ENCODE assay signal across 15 cellular contexts in the genomic region with DNA sequence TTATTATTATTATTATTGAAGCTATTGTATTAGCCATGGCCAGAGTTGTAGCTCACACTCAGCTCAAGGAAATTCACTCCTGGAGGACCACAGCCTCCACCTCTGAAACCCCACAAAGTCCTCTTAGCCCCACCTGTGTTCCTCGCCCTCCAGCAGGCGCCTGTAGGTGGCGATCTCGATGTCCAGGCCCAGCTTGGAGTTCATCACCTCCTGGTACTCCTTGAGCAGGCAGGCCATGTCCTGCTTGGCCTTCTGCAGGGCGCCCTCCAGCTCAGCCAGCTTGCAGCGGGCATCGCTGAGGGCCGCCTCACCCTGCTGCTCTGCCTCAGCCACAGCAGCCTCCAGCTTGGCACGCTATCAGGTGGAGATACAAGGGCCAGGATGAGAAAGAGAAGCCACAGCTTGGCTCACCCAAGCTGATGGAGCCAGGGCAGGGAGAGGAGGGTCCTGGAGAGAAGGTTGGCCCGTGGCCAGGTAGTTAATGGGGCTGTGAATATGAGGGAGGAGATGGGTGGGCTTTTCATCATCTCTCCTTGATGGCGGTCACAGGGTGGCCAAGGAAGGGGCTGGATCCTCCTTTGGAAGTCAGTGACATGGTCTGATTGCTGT. TPM values are rescaled to one million over a fixed set of nuclear protein-coding genes. Genes with fewer than 3 reads are reported as not detected.
DNase-seq lines count a peak whose midpoint lies in the region; ATAC-seq and TF ChIP-seq lines count a peak whose summit lies in the region.
"Had no signal": no experiment of that assay in that cellular context is flagged by ENCODE, and none has a peak within 500 bp of the region (broad histone marks: within the 10 kb centered on the region; RNA-seq: fewer than 3 reads in every experiment).

No MANE protein-coding gene starts in this region.

- H3K79me2 ChIP-seq in mammary epithelial cell (ENCODE audit: insufficient read depth, low read length) = no peaks in the 10 kb centered on the region
- no peaks in the 10 kb centered on the region for H3K79me2 ChIP-seq in trophoblast cell (ENCODE audit: control insufficient read depth, insufficient read depth, low read length, poor library complexity)

- H3K4me3 Mint-ChIP-seq in activated naive CD4-positive, alpha-beta T cell treated with anti-CD3 and anti-CD28 coated beads for 36 hours = no peak overlapping the region

- H4K12ac ChIP-seq in trophoblast cell (ENCODE audit: low read depth, low read length) = no peak overlapping the region

- no peak overlapping the region for H2AK5ac ChIP-seq in trophoblast cell (ENCODE audit: low read length)

- H3K4me1 Mint-ChIP-seq in activated naive CD4-positive, alpha-beta T cell treated with anti-CD3 and anti-CD28 coated beads for 36 hours (ENCODE audit: low read depth) = peaks cover 20% of the 10 kb centered on the region

- H3K9ac ChIP-seq in mammary epithelial cell (ENCODE audit: insufficient read depth, low read length) = no peak overlapping the region
- H3K9ac ChIP-seq in trophoblast cell (ENCODE audit: low read length) = no peak overlapping the region

- intact Hi-C loops in activated naive CD4-positive, alpha-beta T cell treated with anti-CD3 and anti-CD28 coated beads for 36 hours (cut with micrococcal nuclease) = no loop called here
- intact Hi-C loops in mammary epithelial cell (cut with micrococcal nuclease) = no loop called here

- no peaks in the 10 kb centered on the region for H3K27me3 ChIP-seq in mammary epithelial cell (ENCODE audit: insufficient read depth, low read length)
- H3K27me3 ChIP-seq in trophoblast cell (ENCODE audit: insufficient read depth, low read length) = no peaks in the 10 kb centered on the region
- H3K27me3 ChIP-seq: pancreas had no signal

- no peak overlapping the region for H2AFZ ChIP-seq in mammary epithelial cell (ENCODE audit: low read depth, low read length)
- H2AFZ ChIP-seq in trophoblast cell (ENCODE audit: insufficient read depth, low read length, poor library complexity) = no peak overlapping the region

- H3K36me3 Mint-ChIP-seq in activated naive CD4-positive, alpha-beta T cell treated with anti-CD3 and anti-CD28 coated beads for 36 hours (ENCODE audit: low read depth) = no peaks in the 10 kb centered on the region

- BruUV-seq in mammary epithelial cell (replicated peaks; lab: Mats Ljungman, UMichigan) = no TSS peak

- no peak overlapping the region for H3K18ac ChIP-seq in trophoblast cell (ENCODE audit: low read length)

- no peak overlapping the region for H3K27ac ChIP-seq in mammary epithelial cell (ENCODE audit: insufficient read depth, low read depth, low read length)
- no peak overlapping the region for H3K27ac ChIP-seq in trophoblast cell (ENCODE audit: low read depth, low read length)
- no peak overlapping the region for H3K27ac ChIP-seq in RWPE1
- H3K27ac ChIP-seq: pancreas had no signal

- TF ChIP-seq CTCF in LNCAP (IDR thresholded peaks at IDR 0.05) (peak; percentile 35; the same call in 1 of the 2 replicates), mammary epithelial cell (conservative IDR thresholded peaks at IDR 0.05 in 1 of 2, IDR thresholded peaks at IDR 0.05 in 1 of 2; ENCODE audit: extremely low read depth in 1 of 2, insufficient read depth in 1 of 2, low read depth in 1 of 2, low read length in 2 of 2) (peak; percentile 3 to 35), RWPE1 (conservative IDR thresholded peaks at IDR 0.05; ENCODE audit: low read depth) (no peak)

- H3K4me2 ChIP-seq in mammary epithelial cell (ENCODE audit: insufficient read depth, low read depth, low read length) (no peak overlapping the region), trophoblast cell (ENCODE audit: low read length) (no peak overlapping the region)

- no peak overlapping the region for H3K14ac ChIP-seq in trophoblast cell (ENCODE audit: low read length)

- peak; percentile 14 for DNase-seq in activated naive CD4-positive, alpha-beta T cell treated with anti-CD3 and anti-CD28 coated beads for 36 hours
- no peak for DNase-seq in activated naive CD4-positive, alpha-beta T cell treated with Interleukin-2 at 50 U/mL for 16 hours
- DNase-seq in mammary epithelial cell = no peak
- no peak for DNase-seq in trophoblast cell
- no peak for DNase-seq in RWPE1 (ENCODE audit: low spot score)
- DNase-seq in GM19240 (ENCODE audit: insufficient read length, low spot score) = no peak
- DNase-seq: left ventricle myocardium superior; NCI-H2081 treated with DMSO at 0.1 percent for 48 hours; stimulated activated CD4-positive, alpha-beta T cell treated with anti-CD3 and anti-CD28 coated beads, Interleukin-2, amount 100 ng/mL, for 48 hours had no signal

- in situ Hi-C loops in mammary epithelial cell (cut with MboI; ENCODE audit: low sequenced_read_pairs in 2 of 2) = loop anchor here in 1 of 2 donors (25.0 kb wide), 1 partner anchor 625 kb away; no protein-coding TSS in a partner anchor

- H3K27me3 Mint-ChIP-seq in activated naive CD4-positive, alpha-beta T cell treated with anti-CD3 and anti-CD28 coated beads for 36 hours (ENCODE audit: low read depth) = no peaks in the 10 kb centered on the region

- 61% methylated on average over 6 of the region's 11 CpGs for WGBS in mammary epithelial cell (ENCODE audit: low coverage, missing lambda C conversion rate)
- WGBS in trophoblast cell (ENCODE audit: extremely low coverage, insufficient coverage, insufficient read length) = no CpG with 5 or more reads among the region's 11 CpGs

- H4K91ac ChIP-seq in trophoblast cell (ENCODE audit: low read depth, low read length) = no peak overlapping the region

- H2BK120ac ChIP-seq in trophoblast cell (ENCODE audit: insufficient read depth, low read length, poor library complexity) = no peak overlapping the region

- H3K9me3 ChIP-seq in mammary epithelial cell (replicated peaks; ENCODE audit: insufficient read depth, low read length) = no peaks in the 10 kb centered on the region
- H3K9me3 ChIP-seq in trophoblast cell (ENCODE audit: insufficient read depth, low read depth, low read length) = peaks cover 2% of the 10 kb centered on the region
- H3K9me3 ChIP-seq: pancreas had no signal

- H3K4me3 ChIP-seq in mammary epithelial cell (replicated peaks in 1 of 3; ENCODE audit: insufficient read depth in 1 of 3, low read depth in 2 of 3, low read length in 3 of 3) = no peak overlapping the region
- H3K4me3 ChIP-seq in trophoblast cell (ENCODE audit: low read depth, low read length) = peak overlapping the region; percentile 53
- H3K4me3 ChIP-seq: pancreas had no signal

- dilution Hi-C loops in mammary epithelial cell (cut with HindIII; ENCODE audit: low sequenced_read_pairs) = no loop called here

- H3K4me1 ChIP-seq in mammary epithelial cell (ENCODE audit: insufficient read depth, low read length) (no peaks in the 10 kb centered on the region), trophoblast cell (ENCODE audit: control insufficient read depth in 1 of 2, insufficient read depth in 2 of 2, low read length in 2 of 2) (no peaks in the 10 kb centered on the region)
- H3K4me1 ChIP-seq: pancreas had no signal

- CTCF ChIA-PET in activated naive CD4-positive, alpha-beta T cell treated with anti-CD3 and anti-CD28 coated beads for 36 hours (lab: Charles Lee) = interaction anchor here (0.6 to 1.7 kb wide), 4 partner anchors 11 to 517 kb away, joined by 3 to 11 read pairs (median 4); no protein-coding TSS in a partner anchor
- CTCF ChIA-PET in mammary epithelial cell (lab: Charles Lee; ENCODE audit: low non-redundant PET) = interaction anchor here (0.6 kb wide), 1 partner anchor 8 kb away, joined by 10 read pairs; no protein-coding TSS in a partner anchor
- CTCF ChIA-PET in RWPE1 (lab: Yijun Ruan, JAX) = interaction anchor here (0.7 to 1.5 kb wide), 4 partner anchors 10 to 485 kb away, joined by 3 to 8 read pairs (median 4); no protein-coding TSS in a partner anchor

- H3K9me3 Mint-ChIP-seq in activated naive CD4-positive, alpha-beta T cell treated with anti-CD3 and anti-CD28 coated beads for 36 hours = no peaks in the 10 kb centered on the region
- H3K9me3 Mint-ChIP-seq: activated T-helper 2 cell treated with anti-CD3 and anti-CD28 coated beads, Interferon-gamma antibody, Interleukin-2, Interleukin-4, amounts not matched to agents 10 μg/mL and 5 μg/mL and 100 μg/mL, durations not matched to agents 14 hours and 24 hours and 36 hours had no signal

- H3K36me3 ChIP-seq in mammary epithelial cell (ENCODE audit: insufficient read depth, low read length) (no peaks in the 10 kb centered on the region), trophoblast cell (ENCODE audit: control insufficient read depth in 1 of 2, insufficient read depth in 2 of 2, low read length in 2 of 2) (no peaks in the 10 kb centered on the region)
- H3K36me3 ChIP-seq: pancreas had no signal

- H4K8ac ChIP-seq in trophoblast cell (ENCODE audit: low read depth, low read length) = no peak overlapping the region

- H3K27ac Mint-ChIP-seq in activated naive CD4-positive, alpha-beta T cell treated with anti-CD3 and anti-CD28 coated beads for 36 hours = no peak overlapping the region
- H3K27ac Mint-ChIP-seq: activated T-helper 2 cell treated with anti-CD3 and anti-CD28 coated beads, Interferon-gamma antibody, Interleukin-2, Interleukin-4, amounts not matched to agents 10 μg/mL and 5 μg/mL and 100 μg/mL, durations not matched to agents 14 hours and 24 hours and 36 hours had no signal

- H3K4ac ChIP-seq in trophoblast cell (ENCODE audit: low read depth, low read length) = no peak overlapping the region

- H2BK5ac ChIP-seq in trophoblast cell (ENCODE audit: low read depth, low read length, poor library complexity) = no peak overlapping the region

- H3K23ac ChIP-seq in trophoblast cell (ENCODE audit: low read length) = no peak overlapping the region

- no peaks in the 10 kb centered on the region for H4K20me1 ChIP-seq in mammary epithelial cell (ENCODE audit: insufficient read depth, low read length)

- ATAC-seq in HG02840 (IDR thresholded peaks at IDR 0.05; ENCODE audit: low FRiP score, unreplicated experiment) = no peak
- ATAC-seq: left ventricle myocardium superior, pancreas had no signal

- POLR2A ChIA-PET in RWPE1 (lab: Yijun Ruan, JAX; ENCODE audit: low non-redundant PET) = no interaction called here

- H3K79me1 ChIP-seq in trophoblast cell (ENCODE audit: low read length) = no peaks in the 10 kb centered on the region

- no peak overlapping the region for H2BK12ac ChIP-seq in trophoblast cell (ENCODE audit: low read length)

RNA-seq across cellular contexts. Expression of gene KRT85, which starts 5.1 kb away (rescaled TPM):
- not detected for total RNA-seq in activated naive CD4-positive, alpha-beta T cell treated with anti-CD3 and anti-CD28 coated beads for 36 hours
- total RNA-seq in mammary epithelial cell = not detected
- not detected for polyA plus RNA-seq in mammary epithelial cell
- not detected for polyA minus RNA-seq in mammary epithelial cell
- not detected in 2 replicates for polyA plus RNA-seq in trophoblast cell (2013)
- total RNA-seq: activated T-helper 2 cell treated with anti-CD3 and anti-CD28 coated beads, Interferon-gamma antibody, Interleukin-2, Interleukin-4, amounts not matched to agents 10 μg/mL and 5 μg/mL and 100 μg/mL, durations not matched to agents 14 hours and 24 hours and 36 hours; left ventricle myocardium superior; pancreas; RPMI7951 had no signal
- polyA plus RNA-seq: BJ, pancreas had no signal

RNA-seq across cellular contexts. Expression of gene KRT84, which starts 23.2 kb away (rescaled TPM):
- total RNA-seq in activated naive CD4-positive, alpha-beta T cell treated with anti-CD3 and anti-CD28 coated beads for 36 hours = not detected
- under 1 TPM in 1 of 2 donors, not detected in 1; 0.14 TPM for total RNA-seq in mammary epithelial cell
- polyA plus RNA-seq in mammary epithelial cell = 0.08 TPM
- not detected for polyA minus RNA-seq in mammary epithelial cell
- polyA plus RNA-seq in trophoblast cell (2013) = not detected in 2 replicates
- total RNA-seq: activated T-helper 2 cell treated with anti-CD3 and anti-CD28 coated beads, Interferon-gamma antibody, Interleukin-2, Interleukin-4, amounts not matched to agents 10 μg/mL and 5 μg/mL and 100 μg/mL, durations not matched to agents 14 hours and 24 hours and 36 hours; left ventricle myocardium superior; pancreas; RPMI7951 had no signal
- polyA plus RNA-seq: BJ, pancreas had no signal

RNA-seq across cellular contexts. Expression of gene KRT83, which starts 41.0 kb away (rescaled TPM):
- not detected for total RNA-seq in activated naive CD4-positive, alpha-beta T cell treated with anti-CD3 and anti-CD28 coated beads for 36 hours
- total RNA-seq in mammary epithelial cell = 1 to 10 TPM in 1 of 2 donors, not detected in 1; 9.0 TPM
- 0.07 TPM for polyA plus RNA-seq in mammary epithelial cell
- polyA minus RNA-seq in mammary epithelial cell = not detected
- polyA plus RNA-seq in trophoblast cell (2013) = not detected in 2 replicates
- total RNA-seq: activated T-helper 2 cell treated with anti-CD3 and anti-CD28 coated beads, Interferon-gamma antibody, Interleukin-2, Interleukin-4, amounts not matched to agents 10 μg/mL and 5 μg/mL and 100 μg/mL, durations not matched to agents 14 hours and 24 hours and 36 hours; left ventricle myocardium superior; pancreas; RPMI7951 had no signal
- polyA plus RNA-seq: pancreas had no signal

RNA-seq across cellular contexts. Expression of gene KRT82, which starts 43.9 kb away (rescaled TPM):
- total RNA-seq in activated naive CD4-positive, alpha-beta T cell treated with anti-CD3 and anti-CD28 coated beads for 36 hours = not detected
- not detected for total RNA-seq in mammary epithelial cell
- 0.01 TPM for polyA plus RNA-seq in mammary epithelial cell
- polyA minus RNA-seq in mammary epithelial cell = not detected
- 0.01 TPM in 2 replicates for polyA plus RNA-seq in trophoblast cell (2013)
- total RNA-seq: activated T-helper 2 cell treated with anti-CD3 and anti-CD28 coated beads, Interferon-gamma antibody, Interleukin-2, Interleukin-4, amounts not matched to agents 10 μg/mL and 5 μg/mL and 100 μg/mL, durations not matched to agents 14 hours and 24 hours and 36 hours; left ventricle myocardium superior; pancreas; RPMI7951 had no signal
- polyA plus RNA-seq: BJ, pancreas had no signal
